In the genomic region with DNA sequence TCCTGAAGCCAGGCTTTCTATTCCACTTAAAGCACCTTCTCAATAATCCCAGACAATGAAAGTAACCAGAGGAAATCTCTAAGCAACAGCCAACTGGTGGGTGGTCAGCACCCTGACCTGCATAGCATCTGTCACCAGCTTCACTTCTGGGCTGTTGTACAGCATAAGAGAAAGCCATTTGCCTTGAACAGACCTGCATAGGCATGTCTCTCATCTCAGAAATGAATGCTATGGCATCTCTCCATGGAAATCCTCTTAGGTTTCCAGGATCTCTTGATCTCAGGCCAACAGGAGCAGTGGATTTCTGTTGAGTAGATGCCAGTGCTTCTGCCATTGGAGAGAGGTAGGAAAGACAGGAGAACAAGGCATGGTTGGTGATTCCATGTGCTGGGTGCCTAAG, we compare ENCODE assay signal across 25 cellular contexts.
"Had no signal": no experiment of that assay in that cellular context is flagged by ENCODE, and none has a peak within 500 bp of the region (broad histone marks: within the 10 kb centered on the region; RNA-seq: fewer than 3 reads in every experiment).

No MANE protein-coding gene starts in this region.

- H3K4me3 ChIP-seq: ascending aorta, Peyer's patch had no signal

- H3K27me3 ChIP-seq: ascending aorta, Peyer's patch had no signal

- H3K36me3 ChIP-seq: ascending aorta, Peyer's patch had no signal

- H3K9me3 ChIP-seq: ascending aorta, Peyer's patch had no signal

- DNase-seq: activated CD4-positive, alpha-beta T cell treated with anti-CD3 and anti-CD28 coated beads, Interleukin-2, amount 10 ng/mL, durations not matched to agents 24 days and 14 days; activated CD4-positive, alpha-beta T cell treated with anti-CD3 and anti-CD28 coated beads, Interleukin-2, amount 50 U/mL, for 4 hours; activated CD8-positive, alpha-beta T cell treated with anti-CD3 and anti-CD28 coated beads for 36 hours; activated effector memory CD4-positive, alpha-beta T cell treated with anti-CD3 and anti-CD28 coated beads, Interleukin-2, amount 50 U/mL, for 16 hours; activated naive CD4-positive, alpha-beta T cell; activated naive CD4-positive, alpha-beta T cell treated with anti-CD3 and anti-CD28 coated beads, Interleukin-2, amount 50 U/mL, for 16 hours; activated naive CD8-positive, alpha-beta T cell treated with anti-CD3 and anti-CD28 coated beads for 36 hours; activated T-cell treated with anti-CD3 and anti-CD28 coated beads, Interleukin-2, amount 50 U/mL, for 1 hour; activated T-cell treated with anti-CD3 and anti-CD28 coated beads, Interleukin-2, amount 50 U/mL, for 72 hours; amygdala; caudate nucleus; Karpas-422; KBM-7; NCI-H1105; NCI-H1417 treated with DMSO at 0.1 percent for 48 hours; NCI-H187 treated with DMSO at 0.1 percent for 48 hours; NCI-H2081; NCI-H2171 treated with DMSO at 0.1 percent for 48 hours; NCI-H2227 treated with DMSO at 0.1 percent for 48 hours; NCI-H524; Peyer's patch; RPMI8226; T1000 had no signal

- H3K27ac ChIP-seq: ascending aorta, Peyer's patch had no signal

- ATAC-seq: activated CD8-positive, alpha-beta T cell treated with anti-CD3 and anti-CD28 coated beads for 36 hours; activated T-cell treated with anti-CD3 and anti-CD28 coated beads, Interleukin-2, amount 50 U/mL, for 72 hours; activated T-helper 17 cell treated with anti-CD3 and anti-CD28 coated beads, Interleukin-2, amount 50 U/mL, for 72 hours had no signal

- H3K4me1 ChIP-seq: ascending aorta, Peyer's patch had no signal
